Comparison of ENCODE assay signal across 1 cellular context in the genomic region with DNA sequence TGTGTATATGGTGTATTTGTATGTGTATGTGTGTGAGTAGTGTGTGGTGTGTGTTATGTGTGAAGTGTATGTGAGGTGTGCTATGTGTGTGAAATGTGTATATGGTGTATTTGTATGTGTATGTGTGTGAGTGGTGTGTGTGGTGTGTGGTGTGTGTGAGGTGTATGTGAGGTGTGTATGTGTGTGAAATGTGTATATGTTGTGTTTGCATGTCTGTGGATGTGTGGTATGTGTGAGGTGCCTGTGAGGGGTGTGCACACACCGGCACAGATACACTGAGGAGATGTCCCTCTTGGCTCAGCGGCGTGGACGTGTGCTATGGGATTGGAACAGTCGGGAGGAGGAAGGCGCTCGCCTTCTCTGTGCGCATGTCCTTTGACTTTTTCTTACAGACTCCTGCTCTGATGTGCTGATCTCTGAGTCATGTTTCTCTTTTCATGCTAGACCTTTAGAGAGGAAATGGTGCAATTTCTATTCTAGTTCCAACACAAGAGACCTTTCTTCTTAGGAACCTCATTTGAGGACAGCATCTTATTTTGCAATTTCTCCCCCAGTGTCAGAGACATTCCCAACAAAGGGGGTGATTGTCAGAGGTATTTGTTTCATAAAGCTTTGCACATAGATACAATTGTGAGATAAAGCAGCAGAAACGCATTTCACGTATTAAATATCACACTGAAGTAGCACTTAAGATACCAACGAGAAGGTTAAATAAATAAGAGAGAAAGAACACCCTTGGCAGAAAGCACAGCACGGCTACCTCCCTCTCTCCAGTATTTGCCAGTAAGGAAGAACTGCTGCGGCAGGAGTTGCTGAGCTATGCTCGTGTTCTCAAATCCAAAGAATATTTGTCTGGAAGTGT.
TF ChIP-seq lines count a peak whose summit lies in the region.

No MANE protein-coding gene starts in this region.

TF ChIP-seq in HepG2, 621 proteins besides CTCF, POLR2A, EP300 and RAD21 (continued from another document):
- TF ChIP-seq ZFP91 (CRISPR knock-in tag; IDR thresholded peaks at IDR 0.05; ENCODE audit: borderline replicate concordance) (no peak), ZNF431 (CRISPR knock-in tag; IDR thresholded peaks at IDR 0.05; ENCODE audit: borderline replicate concordance, low read depth) (no peak), ZNF326 (CRISPR knock-in tag; IDR thresholded peaks at IDR 0.05; ENCODE audit: borderline replicate concordance) (no peak), POLR2G (IDR thresholded peaks at IDR 0.05; ENCODE audit: low read depth, low read length) (peak; percentile 49; the same call in 1 of the 2 replicates), YY1 (IDR thresholded peaks at IDR 0.05; ENCODE audit: insufficient read depth, insufficient replicate concordance, low read depth, low read length) (no peak), FOXP4 (CRISPR knock-in tag; IDR thresholded peaks at IDR 0.05) (peak; percentile 50), NCOA2 (CRISPR knock-in tag; IDR thresholded peaks at IDR 0.05) (peak; percentile 88), ZNF710 (CRISPR knock-in tag; IDR thresholded peaks at IDR 0.05; ENCODE audit: borderline replicate concordance) (0 out of 2 replicates have a peak, but pooled peaks have one; percentile 36), ATF4 (CRISPR knock-in tag; IDR thresholded peaks at IDR 0.05) (peak in 1 of 2 experiments; percentile 82; a peak in 2 of 4 replicates), FOXA1 (IDR thresholded peaks at IDR 0.05) (no peak), FOXA1 (CRISPR knock-in tag; IDR thresholded peaks at IDR 0.05) (peak; percentile 60; the same call in 1 of the 2 replicates), ZFP1 (CRISPR knock-in tag; IDR thresholded peaks at IDR 0.05) (no peak), ZNF44 (CRISPR knock-in tag; IDR thresholded peaks at IDR 0.05) (no peak), CEBPB (IDR thresholded peaks at IDR 0.05; ENCODE audit: borderline replicate concordance, low read depth, low read length) (peak; percentile 83), CHD4 (IDR thresholded peaks at IDR 0.05; ENCODE audit: borderline replicate concordance, low read length) (peak; percentile 64; the same call in 1 of the 2 replicates), SKI (IDR thresholded peaks at IDR 0.05; ENCODE audit: partially characterized antibody) (peak; percentile 11), ISL2 (CRISPR knock-in tag; IDR thresholded peaks at IDR 0.05) (peak; percentile 81), ETV5 (CRISPR knock-in tag; IDR thresholded peaks at IDR 0.05; ENCODE audit: borderline replicate concordance) (peak; percentile 70; the same call in 1 of the 2 replicates), HDAC1 (CRISPR knock-in tag; IDR thresholded peaks at IDR 0.05) (0 out of 2 replicates have a peak, but pooled peaks have one; percentile 17), FOSL2 (CRISPR knock-in tag; IDR thresholded peaks at IDR 0.05) (peak; percentile 86), NFIC (IDR thresholded peaks at IDR 0.05; ENCODE audit: low read length) (0 out of 2 replicates have a peak, but pooled peaks have one; percentile 30), KAT2B (IDR thresholded peaks at IDR 0.05; ENCODE audit: borderline replicate concordance, low read depth, low read length) (no peak), MED8 (CRISPR knock-in tag; IDR thresholded peaks at IDR 0.05; ENCODE audit: insufficient replicate concordance) (peak; percentile 32), SP4 (CRISPR knock-in tag; IDR thresholded peaks at IDR 0.05) (peak; percentile 30; the same call in 1 of the 2 replicates), SAP130 (CRISPR knock-in tag; IDR thresholded peaks at IDR 0.05; ENCODE audit: low read depth) (peak; percentile 41; the same call in 1 of the 2 replicates), FOXK1 (CRISPR knock-in tag; IDR thresholded peaks at IDR 0.05; ENCODE audit: borderline replicate concordance, low read depth) (peak; percentile 38; the same call in 1 of the 2 replicates), ELF3 (CRISPR knock-in tag; IDR thresholded peaks at IDR 0.05) (0 out of 2 replicates have a peak, but pooled peaks have one; percentile 24), GATAD2A (CRISPR knock-in tag; IDR thresholded peaks at IDR 0.05) (peak; percentile 75), ZBTB44 (CRISPR knock-in tag; IDR thresholded peaks at IDR 0.05) (no peak), ZNF569 (CRISPR knock-in tag; IDR thresholded peaks at IDR 0.05; ENCODE audit: borderline replicate concordance) (no peak), CREM (IDR thresholded peaks at IDR 0.05) (peak; percentile 80), CREM (CRISPR knock-in tag; IDR thresholded peaks at IDR 0.05) (no peak), KAT7 (CRISPR knock-in tag; IDR thresholded peaks at IDR 0.05; ENCODE audit: borderline replicate concordance) (no peak), SOX13 (IDR thresholded peaks at IDR 0.05) (peak; percentile 51; the same call in 1 of the 2 replicates), SOX13 (CRISPR knock-in tag; conservative IDR thresholded peaks at IDR 0.05 in 1 of 2, IDR thresholded peaks at IDR 0.05 in 1 of 2) (peak in 1 of 2 experiments; percentile 85; a peak in 2 of 4 replicates), ZMYM3 (CRISPR knock-in tag; IDR thresholded peaks at IDR 0.05) (peak; percentile 24; the same call in 1 of the 2 replicates), ASH2L (IDR thresholded peaks at IDR 0.05; ENCODE audit: insufficient read length, low read depth, low read length) (peak; percentile 36)
- TF ChIP-seq, protein P1, sequence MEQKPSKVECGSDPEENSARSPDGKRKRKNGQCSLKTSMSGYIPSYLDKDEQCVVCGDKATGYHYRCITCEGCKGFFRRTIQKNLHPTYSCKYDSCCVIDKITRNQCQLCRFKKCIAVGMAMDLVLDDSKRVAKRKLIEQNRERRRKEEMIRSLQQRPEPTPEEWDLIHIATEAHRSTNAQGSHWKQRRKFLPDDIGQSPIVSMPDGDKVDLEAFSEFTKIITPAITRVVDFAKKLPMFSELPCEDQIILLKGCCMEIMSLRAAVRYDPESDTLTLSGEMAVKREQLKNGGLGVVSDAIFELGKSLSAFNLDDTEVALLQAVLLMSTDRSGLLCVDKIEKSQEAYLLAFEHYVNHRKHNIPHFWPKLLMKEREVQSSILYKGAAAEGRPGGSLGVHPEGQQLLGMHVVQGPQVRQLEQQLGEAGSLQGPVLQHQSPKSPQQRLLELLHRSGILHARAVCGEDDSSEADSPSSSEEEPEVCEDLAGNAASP (CRISPR knock-in tag; IDR thresholded peaks at IDR 0.05; ENCODE audit: borderline replicate concordance): peak; percentile 84; the same call in 1 of the 2 replicates
- TF ChIP-seq, protein P2, sequence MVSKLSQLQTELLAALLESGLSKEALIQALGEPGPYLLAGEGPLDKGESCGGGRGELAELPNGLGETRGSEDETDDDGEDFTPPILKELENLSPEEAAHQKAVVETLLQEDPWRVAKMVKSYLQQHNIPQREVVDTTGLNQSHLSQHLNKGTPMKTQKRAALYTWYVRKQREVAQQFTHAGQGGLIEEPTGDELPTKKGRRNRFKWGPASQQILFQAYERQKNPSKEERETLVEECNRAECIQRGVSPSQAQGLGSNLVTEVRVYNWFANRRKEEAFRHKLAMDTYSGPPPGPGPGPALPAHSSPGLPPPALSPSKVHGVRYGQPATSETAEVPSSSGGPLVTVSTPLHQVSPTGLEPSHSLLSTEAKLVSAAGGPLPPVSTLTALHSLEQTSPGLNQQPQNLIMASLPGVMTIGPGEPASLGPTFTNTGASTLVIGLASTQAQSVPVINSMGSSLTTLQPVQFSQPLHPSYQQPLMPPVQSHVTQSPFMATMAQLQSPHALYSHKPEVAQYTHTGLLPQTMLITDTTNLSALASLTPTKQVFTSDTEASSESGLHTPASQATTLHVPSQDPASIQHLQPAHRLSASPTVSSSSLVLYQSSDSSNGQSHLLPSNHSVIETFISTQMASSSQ (IDR thresholded peaks at IDR 0.05; ENCODE audit: low read depth): no peak
- TF ChIP-seq, protein P2 (CRISPR knock-in tag; IDR thresholded peaks at IDR 0.05; ENCODE audit: borderline replicate concordance): no peak; the same call in 1 of the 2 replicates
- TF ChIP-seq, protein P3, sequence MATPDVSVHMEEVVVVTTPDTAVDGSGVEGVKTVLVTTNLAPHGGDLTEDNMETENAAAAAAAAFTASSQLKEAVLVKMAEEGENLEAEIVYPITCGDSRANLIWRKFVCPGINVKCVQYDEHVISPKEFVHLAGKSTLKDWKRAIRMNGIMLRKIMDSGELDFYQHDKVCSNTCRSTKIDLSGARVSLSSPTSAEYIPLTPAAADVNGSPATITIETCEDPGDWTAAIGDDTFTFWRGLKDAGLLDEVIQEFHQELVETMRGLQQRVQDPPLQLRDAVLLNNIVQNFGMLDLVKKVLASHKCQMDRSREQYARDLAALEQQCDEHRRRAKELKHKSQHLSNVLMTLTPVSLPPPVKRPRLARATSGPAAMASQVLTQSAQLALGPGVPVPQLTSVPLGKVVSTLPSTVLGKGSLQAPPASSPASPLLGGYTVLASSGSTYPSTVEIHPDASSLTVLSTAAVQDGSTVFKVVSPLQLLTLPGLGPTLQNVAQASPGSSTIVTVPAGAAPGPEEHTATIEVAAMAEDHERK (CRISPR knock-in tag; IDR thresholded peaks at IDR 0.05; ENCODE audit: low read depth): no peak
